Comparison of ENCODE assay signal across 19 cellular contexts in the genomic region with DNA sequence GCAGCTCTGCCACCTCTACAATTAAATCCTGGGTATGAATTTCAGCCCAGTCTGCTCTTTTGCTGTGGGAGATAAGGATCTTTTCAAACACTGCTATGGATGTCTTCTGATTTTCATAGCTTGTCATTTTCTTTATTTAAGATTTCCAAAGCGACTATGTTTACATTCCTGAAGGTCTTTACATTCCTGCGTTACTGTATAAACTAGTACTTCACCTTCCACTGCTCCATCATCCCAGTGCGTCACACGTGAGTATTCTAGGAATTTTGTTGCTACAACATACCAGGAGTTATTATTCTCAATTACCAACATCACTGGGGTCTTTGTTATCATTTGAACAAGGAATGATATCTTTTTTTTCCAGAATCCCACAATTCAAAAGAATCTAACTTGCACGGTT.
DNase-seq lines count a peak whose midpoint lies in the region; ATAC-seq, FAIRE-seq and TF ChIP-seq lines count a peak whose summit lies in the region.
"Had no signal": no experiment of that assay in that cellular context is flagged by ENCODE, and none has a peak within 500 bp of the region (broad histone marks: within the 10 kb centered on the region; RNA-seq: fewer than 3 reads in every experiment).

No MANE protein-coding gene starts in this region.

- peak in 1 of 2 experiments; percentile 26; a peak in 1 of 5 replicates for TF ChIP-seq EP300 in A549 (IDR thresholded peaks at IDR 0.05)

- WGBS in A549 (ENCODE audit: missing lambda C conversion rate): 5% methylated on average over 5 of the region's 5 CpGs

- CTCF ChIA-PET in A549 (lab: Yijun Ruan, JAX): no interaction called here

- DNase-seq in A549 (ENCODE audit: low read depth in 1 of 2, low spot score in 1 of 2) (peak in 1 of 2 experiments; percentile 42), HS-5 (ENCODE audit: low read depth) (peak; percentile 37), astrocyte of the cerebellum (ENCODE audit: low read depth) (peak; percentile 23), kidney glomerular epithelial cell (lab: John Stamatoyannopoulos, UW) (peak; percentile 84), GF-D8 (lab: John Stamatoyannopoulos, UW) (no peak), CD1c-positive myeloid dendritic cell (ENCODE audit: extremely low spot score) (no peak), coronary artery (ENCODE audit: low spot score) (no peak)
- DNase-seq: ACHN; activated naive CD4-positive, alpha-beta T cell treated with anti-CD3 and anti-CD28 coated beads, Interleukin-2, amount 50 U/mL, for 16 hours; activated T-cell treated with anti-CD3 and anti-CD28 coated beads, Interleukin-2, amount 50 U/mL, for 1 hour; naive B cell; NCI-H187; NCI-H524; stimulated activated CD4-positive, alpha-beta T cell treated with anti-CD3 and anti-CD28 coated beads, Interleukin-12 subunit alpha, Interleukin-12 subunit beta, amount 100 ng/mL, for 4 hours; stimulated activated naive CD4-positive, alpha-beta T cell had no signal

- no peak for FAIRE-seq in A549 (lab: Jason Lieb, UNC)
- FAIRE-seq: GM12891 had no signal

- H3K4me2 ChIP-seq in A549: peak overlapping the region; percentile 38

- H3K9me3 ChIP-seq in A549: no peaks in the 10 kb centered on the region
- H3K9me3 ChIP-seq: HAP-1 had no signal

- peaks cover 15% of the 10 kb centered on the region; the same call in 2 of the 3 replicates for H3K4me1 ChIP-seq in A549
- H3K4me1 ChIP-seq: HAP-1 had no signal

- no peak for TF ChIP-seq RAD21 in A549 (conservative IDR thresholded peaks at IDR 0.05 in 1 of 2, IDR thresholded peaks at IDR 0.05 in 1 of 2)

- ATAC-seq in A549: peak; percentile 74 to 89
- ATAC-seq in HG03175 (IDR thresholded peaks at IDR 0.05; ENCODE audit: unreplicated experiment): no peak
- ATAC-seq: left lobe of liver had no signal

- in situ Hi-C loops in astrocyte of the cerebellum (cut with HindIII; ENCODE audit: low sequenced_read_pairs): no loop called here

- TF ChIP-seq CTCF in A549 (IDR thresholded peaks at IDR 0.05): no peak
- TF ChIP-seq CTCF in astrocyte of the cerebellum (IDR thresholded peaks at IDR 0.05; ENCODE audit: low read depth, low read length, missing control alignments): no peak
- TF ChIP-seq CTCF in coronary artery (IDR thresholded peaks at IDR 0.05): no peak

- POLR2A ChIA-PET in A549 (lab: Yijun Ruan, JAX): no interaction called here

- no peak for TF ChIP-seq POLR2A in A549 (IDR thresholded peaks at IDR 0.05; ENCODE audit: low read length)

- H3K4me3 ChIP-seq in A549 (no peak overlapping the region), astrocyte of the cerebellum (ENCODE audit: low read depth, low read length) (no peak overlapping the region), coronary artery (no peak overlapping the region)
- H3K4me3 ChIP-seq: HAP-1 had no signal

- H3K27ac ChIP-seq in A549: no peak overlapping the region
- no peak overlapping the region for H3K27ac ChIP-seq in coronary artery

TF ChIP-seq in A549, 52 proteins besides CTCF, POLR2A, EP300 and RAD21:
- TF ChIP-seq CEBPB (IDR thresholded peaks at IDR 0.05) (0 out of 4 replicates have a peak, but pooled peaks of 1 of the 2 experiments have one; percentile 33), NFE2L2 (conservative IDR thresholded peaks at IDR 0.05; ENCODE audit: low read length) (no peak), KDM5A (IDR thresholded peaks at IDR 0.05) (no peak), CBX2 (IDR thresholded peaks at IDR 0.05; ENCODE audit: borderline replicate concordance, low read depth) (no peak), NR3C1 (IDR thresholded peaks at IDR 0.05) (no peak), FOSL2 (IDR thresholded peaks at IDR 0.05) (no peak), FOSL2 (CRISPR knock-in tag; IDR thresholded peaks at IDR 0.05) (peak; percentile 44; the same call in 1 of the 2 replicates), GATA3 (IDR thresholded peaks at IDR 0.05; ENCODE audit: borderline replicate concordance) (peak; percentile 77; the same call in 1 of the 2 replicates), HDAC2 (IDR thresholded peaks at IDR 0.05) (no peak), RFX5 (IDR thresholded peaks at IDR 0.05) (no peak), FOXS1 (CRISPR knock-in tag; IDR thresholded peaks at IDR 0.05) (0 out of 2 replicates have a peak, but pooled peaks have one; percentile 38), ZC3H11A (IDR thresholded peaks at IDR 0.05) (no peak), TP53 (CRISPR knock-in tag; IDR thresholded peaks at IDR 0.05) (no peak), SMC3 (IDR thresholded peaks at IDR 0.05) (no peak), RCOR1 (IDR thresholded peaks at IDR 0.05; ENCODE audit: low read depth, low read length) (no peak)
- TF ChIP-seq, protein P1, sequence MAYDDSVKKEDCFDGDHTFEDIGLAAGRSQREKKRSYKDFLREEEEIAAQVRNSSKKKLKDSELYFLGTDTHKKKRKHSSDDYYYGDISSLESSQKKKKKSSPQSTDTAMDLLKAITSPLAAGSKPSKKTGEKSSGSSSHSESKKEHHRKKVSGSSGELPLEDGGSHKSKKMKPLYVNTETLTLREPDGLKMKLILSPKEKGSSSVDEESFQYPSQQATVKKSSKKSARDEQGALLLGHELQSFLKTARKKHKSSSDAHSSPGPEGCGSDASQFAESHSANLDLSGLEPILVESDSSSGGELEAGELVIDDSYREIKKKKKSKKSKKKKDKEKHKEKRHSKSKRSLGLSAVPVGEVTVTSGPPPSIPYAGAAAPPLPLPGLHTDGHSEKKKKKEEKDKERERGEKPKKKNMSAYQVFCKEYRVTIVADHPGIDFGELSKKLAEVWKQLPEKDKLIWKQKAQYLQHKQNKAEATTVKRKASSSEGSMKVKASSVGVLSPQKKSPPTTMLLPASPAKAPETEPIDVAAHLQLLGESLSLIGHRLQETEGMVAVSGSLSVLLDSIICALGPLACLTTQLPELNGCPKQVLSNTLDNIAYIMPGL (CRISPR knock-in tag; IDR thresholded peaks at IDR 0.05; ENCODE audit: borderline replicate concordance): no peak
- TF ChIP-seq, protein P2, sequence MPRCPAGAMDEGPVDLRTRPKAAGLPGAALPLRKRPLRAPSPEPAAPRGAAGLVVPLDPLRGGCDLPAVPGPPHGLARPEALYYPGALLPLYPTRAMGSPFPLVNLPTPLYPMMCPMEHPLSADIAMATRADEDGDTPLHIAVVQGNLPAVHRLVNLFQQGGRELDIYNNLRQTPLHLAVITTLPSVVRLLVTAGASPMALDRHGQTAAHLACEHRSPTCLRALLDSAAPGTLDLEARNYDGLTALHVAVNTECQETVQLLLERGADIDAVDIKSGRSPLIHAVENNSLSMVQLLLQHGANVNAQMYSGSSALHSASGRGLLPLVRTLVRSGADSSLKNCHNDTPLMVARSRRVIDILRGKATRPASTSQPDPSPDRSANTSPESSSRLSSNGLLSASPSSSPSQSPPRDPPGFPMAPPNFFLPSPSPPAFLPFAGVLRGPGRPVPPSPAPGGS (IDR thresholded peaks at IDR 0.05): no peak
- TF ChIP-seq, protein P3, sequence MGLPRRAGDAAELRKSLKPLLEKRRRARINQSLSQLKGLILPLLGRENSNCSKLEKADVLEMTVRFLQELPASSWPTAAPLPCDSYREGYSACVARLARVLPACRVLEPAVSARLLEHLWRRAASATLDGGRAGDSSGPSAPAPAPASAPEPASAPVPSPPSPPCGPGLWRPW (IDR thresholded peaks at IDR 0.05): no peak
- TF ChIP-seq, protein P4, sequence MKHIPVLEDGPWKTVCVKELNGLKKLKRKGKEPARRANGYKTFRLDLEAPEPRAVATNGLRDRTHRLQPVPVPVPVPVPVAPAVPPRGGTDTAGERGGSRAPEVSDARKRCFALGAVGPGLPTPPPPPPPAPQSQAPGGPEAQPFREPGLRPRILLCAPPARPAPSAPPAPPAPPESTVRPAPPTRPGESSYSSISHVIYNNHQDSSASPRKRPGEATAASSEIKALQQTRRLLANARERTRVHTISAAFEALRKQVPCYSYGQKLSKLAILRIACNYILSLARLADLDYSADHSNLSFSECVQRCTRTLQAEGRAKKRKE (CRISPR knock-in tag; IDR thresholded peaks at IDR 0.05; ENCODE audit: low read depth): no peak
- TF ChIP-seq, protein P5, sequence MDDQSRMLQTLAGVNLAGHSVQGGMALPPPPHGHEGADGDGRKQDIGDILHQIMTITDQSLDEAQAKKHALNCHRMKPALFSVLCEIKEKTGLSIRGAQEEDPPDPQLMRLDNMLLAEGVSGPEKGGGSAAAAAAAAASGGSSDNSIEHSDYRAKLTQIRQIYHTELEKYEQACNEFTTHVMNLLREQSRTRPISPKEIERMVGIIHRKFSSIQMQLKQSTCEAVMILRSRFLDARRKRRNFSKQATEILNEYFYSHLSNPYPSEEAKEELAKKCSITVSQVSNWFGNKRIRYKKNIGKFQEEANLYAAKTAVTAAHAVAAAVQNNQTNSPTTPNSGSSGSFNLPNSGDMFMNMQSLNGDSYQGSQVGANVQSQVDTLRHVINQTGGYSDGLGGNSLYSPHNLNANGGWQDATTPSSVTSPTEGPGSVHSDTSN (IDR thresholded peaks at IDR 0.05): no peak

Comparison
In these comparisons a context has a peak if more than half of its experiments do, and no peak if none do; other contexts are left out.
1. DNase-seq: peak in HS-5 (single experiment), astrocyte of the cerebellum (single experiment) and kidney glomerular epithelial cell (single experiment); none in GF-D8 (single experiment), CD1c-positive myeloid dendritic cell (single experiment) and coronary artery (single experiment).